ENCODE assay signal across 24 cellular contexts in genomic region chr1:47690341-47691244, GRCh38.
DNase-seq lines count a peak whose midpoint lies in the region; ATAC-seq and TF ChIP-seq lines count a peak whose summit lies in the region.
"Had no signal": no experiment of that assay in that cellular context is flagged by ENCODE, and none has a peak within 500 bp of the region (broad histone marks: within the 10 kb centered on the region; RNA-seq: fewer than 3 reads in every experiment).

No MANE protein-coding gene starts in this region.

- intact Hi-C loops in colonic mucosa (cut with DNase I) = no loop called here
- intact Hi-C loops in spleen (cut with DNase I; ENCODE audit: low total_unique reads) = no loop called here

- H3K36me3 ChIP-seq in HEK293 (ENCODE audit: control insufficient read depth in 2 of 2, insufficient read depth in 1 of 2, low read length in 2 of 2) = no peaks in the 10 kb centered on the region
- H3K36me3 ChIP-seq in colonic mucosa = no peaks in the 10 kb centered on the region
- no peaks in the 10 kb centered on the region for H3K36me3 ChIP-seq in spleen
- H3K36me3 ChIP-seq: BLaER1, HAP-1 had no signal

- POLR2A ChIA-PET in HEK293 (lab: Yijun Ruan, JAX) = no interaction called here

- TF ChIP-seq CTCF in HEK293 (tag by site-specific recombination; IDR thresholded peaks at IDR 0.05) (no peak), colonic mucosa (IDR thresholded peaks at IDR 0.05) (no peak), spleen (IDR thresholded peaks at IDR 0.05 in 8 of 11, conservative IDR thresholded peaks at IDR 0.05 in 3 of 11) (no peak)

- ATAC-seq in left lobe of liver = no peak
- ATAC-seq in GM18907 (IDR thresholded peaks at IDR 0.05; ENCODE audit: unreplicated experiment) = no peak
- ATAC-seq: activated CD4-positive, CD25-positive, alpha-beta regulatory T cell treated with anti-CD3 and anti-CD28 coated beads, Interleukin-2, amount 50 U/mL, for 24 hours; activated CD8-positive, alpha-beta T cell treated with anti-CD3 and anti-CD28 coated beads for 36 hours; activated naive CD8-positive, alpha-beta T cell treated with anti-CD3 and anti-CD28 coated beads, Interleukin-2, amount 50 U/mL, for 24 hours; left cardiac atrium; psoas muscle had no signal

- no peaks in the 10 kb centered on the region for H3K27me3 ChIP-seq in colonic mucosa
- H3K27me3 ChIP-seq in spleen (replicated peaks in 1 of 7) = peaks cover 0 to 44% (median 6%) of the 10 kb centered on the region in 7 donors
- H3K27me3 ChIP-seq: BLaER1 had no signal

- peak overlapping the region; percentile 25; the same call in 1 of the 2 replicates for H3K27ac ChIP-seq in HEK293 (ENCODE audit: extremely low read depth, low read depth, low read length)
- H3K27ac ChIP-seq in colonic mucosa = no peak overlapping the region
- H3K27ac ChIP-seq in spleen = no peak overlapping the region
- H3K27ac ChIP-seq: BLaER1, epithelial cell of prostate, HL-60, psoas muscle had no signal

- CTCF ChIA-PET in HEK293 (lab: Yijun Ruan, JAX) = interaction anchor here (0.7 to 0.8 kb wide), 3 partner anchors 16 to 254 kb away, joined by 3 read pairs; no protein-coding TSS in a partner anchor

- no peak for TF ChIP-seq POLR2A in spleen (IDR thresholded peaks at IDR 0.05)

- H3K9ac ChIP-seq in colonic mucosa (ENCODE audit: low read depth in 2 of 2, low read length in 2 of 2) = no peak overlapping the region
- H3K9ac ChIP-seq: BLaER1 had no signal

- H3K4me1 ChIP-seq in HEK293 (ENCODE audit: control insufficient read depth, insufficient read depth, low read length) = peaks cover 26% of the 10 kb centered on the region
- no peaks in the 10 kb centered on the region for H3K4me1 ChIP-seq in colonic mucosa
- H3K4me1 ChIP-seq in spleen = no peaks in the 10 kb centered on the region
- H3K4me1 ChIP-seq: HAP-1, psoas muscle had no signal

- H3K4me3 ChIP-seq in HEK293 (ENCODE audit: low read depth, low read length) (no peak overlapping the region), colonic mucosa (no peak overlapping the region), spleen (no peak overlapping the region)
- H3K4me3 ChIP-seq: BLaER1, HAP-1, psoas muscle had no signal

- H3K9me3 ChIP-seq in HEK293 (ENCODE audit: control insufficient read depth, insufficient read depth, low read depth, low read length) (no peaks in the 10 kb centered on the region), colonic mucosa (no peaks in the 10 kb centered on the region), spleen (no peaks in the 10 kb centered on the region)
- H3K9me3 ChIP-seq: BLaER1, HAP-1, psoas muscle had no signal

- WGBS in spleen, 5 donors = 84 to 92% (median 88%) methylated on average over 15 of the region's 15 CpGs

- DNase-seq in colonic mucosa (peak; percentile 10), left lobe of liver (ENCODE audit: low spot score) (peak; percentile 26), spleen (peak; percentile 1), AG20443 (ENCODE audit: low spot score) (no peak)
- DNase-seq in stimulated activated naive CD4-positive, alpha-beta T cell treated with Interleukin-2 at 50 U/mL for 16 hours (lab: John Stamatoyannopoulos, UW) = no peak
- DNase-seq: activated CD8-positive, alpha-beta T cell treated with anti-CD3 and anti-CD28 coated beads for 36 hours; activated naive CD8-positive, alpha-beta T cell treated with anti-CD3 and anti-CD28 coated beads, Interleukin-2, amount 50 U/mL, for 24 hours; activated T-cell treated with anti-CD3 and anti-CD28 coated beads, Interleukin-2, amount 50 U/mL, for 1 hour; COR-L47; DMS79; GDM1; left cardiac atrium; NCI-H1417; NCI-H2081; NCI-H226; NCI-H69; psoas muscle had no signal

TF ChIP-seq in HEK293, 187 proteins besides CTCF, POLR2A, EP300 and RAD21 (continues in another document):
- TF ChIP-seq ZNF623 (tag by site-specific recombination; IDR thresholded peaks at IDR 0.05) (peak; percentile 45), TRIM28 (IDR thresholded peaks at IDR 0.05; ENCODE audit: borderline replicate concordance, low read length) (peak; percentile 96), ZBTB26 (tag by site-specific recombination; optimal IDR thresholded peaks at IDR 0.05) (no peak), ZNF830 (tag by site-specific recombination; IDR thresholded peaks at IDR 0.05; ENCODE audit: low read depth) (no peak), ZNF391 (tag by site-specific recombination; IDR thresholded peaks at IDR 0.05; ENCODE audit: borderline replicate concordance, low read depth) (peak; percentile 99), ZNF394 (tag by site-specific recombination; IDR thresholded peaks at IDR 0.05; ENCODE audit: borderline replicate concordance) (peak; percentile 91), ZBTB21 (tag by site-specific recombination; IDR thresholded peaks at IDR 0.05) (peak; percentile 98), KLF1 (tag by site-specific recombination; IDR thresholded peaks at IDR 0.05) (no peak; the same call in 1 of the 2 replicates), PRDM10 (tag by site-specific recombination; IDR thresholded peaks at IDR 0.05) (peak; percentile 89), ZFP37 (tag by site-specific recombination; IDR thresholded peaks at IDR 0.05) (peak; percentile 92), ZSCAN5A (tag by site-specific recombination; IDR thresholded peaks at IDR 0.05) (no peak)
- TF ChIP-seq, protein P1, sequence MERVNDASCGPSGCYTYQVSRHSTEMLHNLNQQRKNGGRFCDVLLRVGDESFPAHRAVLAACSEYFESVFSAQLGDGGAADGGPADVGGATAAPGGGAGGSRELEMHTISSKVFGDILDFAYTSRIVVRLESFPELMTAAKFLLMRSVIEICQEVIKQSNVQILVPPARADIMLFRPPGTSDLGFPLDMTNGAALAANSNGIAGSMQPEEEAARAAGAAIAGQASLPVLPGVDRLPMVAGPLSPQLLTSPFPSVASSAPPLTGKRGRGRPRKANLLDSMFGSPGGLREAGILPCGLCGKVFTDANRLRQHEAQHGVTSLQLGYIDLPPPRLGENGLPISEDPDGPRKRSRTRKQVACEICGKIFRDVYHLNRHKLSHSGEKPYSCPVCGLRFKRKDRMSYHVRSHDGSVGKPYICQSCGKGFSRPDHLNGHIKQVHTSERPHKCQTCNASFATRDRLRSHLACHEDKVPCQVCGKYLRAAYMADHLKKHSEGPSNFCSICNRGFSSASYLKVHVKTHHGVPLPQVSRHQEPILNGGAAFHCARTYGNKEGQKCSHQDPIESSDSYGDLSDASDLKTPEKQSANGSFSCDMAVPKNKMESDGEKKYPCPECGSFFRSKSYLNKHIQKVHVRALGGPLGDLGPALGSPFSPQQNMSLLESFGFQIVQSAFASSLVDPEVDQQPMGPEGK (tag by site-specific recombination; IDR thresholded peaks at IDR 0.05) = 0 out of 2 replicates have a peak, but pooled peaks have one; percentile 33

Comparison
In these comparisons a context has a peak if more than half of its experiments do, and no peak if none do; other contexts are left out.
1. DNase-seq: peak in colonic mucosa (single experiment), left lobe of liver (single experiment) and spleen (single experiment); none in stimulated activated naive CD4-positive, alpha-beta T cell treated with Interleukin-2 at 50 U/mL for 16 hours (single experiment) and AG20443 (single experiment).